Comparison of ENCODE assay signal across 21 cellular contexts in the genomic region with DNA sequence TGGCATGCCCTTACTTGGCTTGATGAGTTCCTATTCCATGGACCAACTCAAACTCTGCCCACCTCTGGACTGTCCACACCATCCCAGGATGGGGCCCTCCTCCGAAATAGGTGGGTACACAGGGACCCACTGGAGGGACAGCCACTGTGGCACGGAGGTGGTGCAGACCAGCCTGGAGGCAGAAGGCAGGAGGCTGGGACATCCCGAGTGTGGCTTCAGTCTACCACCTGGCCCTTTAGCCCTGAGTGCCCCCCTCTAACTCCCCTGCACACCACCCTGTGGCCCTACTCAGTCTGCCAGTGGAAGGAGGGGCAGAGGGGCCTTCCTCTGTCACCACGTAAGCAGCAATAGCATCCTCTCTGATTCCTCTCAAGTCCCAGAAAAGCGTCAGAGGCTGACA. TPM values are rescaled to one million over a fixed set of nuclear protein-coding genes. Genes with fewer than 3 reads are reported as not detected.
A peak's percentile ranks its signal among the peaks of the same experiment; 100 is the strongest.
DNase-seq lines count a peak whose midpoint lies in the region; ATAC-seq and TF ChIP-seq lines count a peak whose summit lies in the region.
"Had no signal": no experiment of that assay in that cellular context is flagged by ENCODE, and none has a peak within 500 bp of the region (broad histone marks: within the 10 kb centered on the region; RNA-seq: fewer than 3 reads in every experiment).

No MANE protein-coding gene starts in this region.

- no peaks in the 10 kb centered on the region for H3K27me3 Mint-ChIP-seq in activated naive CD4-positive, alpha-beta T cell treated with anti-CD3 and anti-CD28 coated beads for 36 hours (ENCODE audit: low read depth)
- no peaks in the 10 kb centered on the region for H3K27me3 Mint-ChIP-seq in activated T-helper 2 cell treated with anti-CD3 and anti-CD28 coated beads, Interferon-gamma antibody, Interleukin-2, Interleukin-4, amounts not matched to agents 10 μg/mL and 5 μg/mL and 100 μg/mL, durations not matched to agents 14 hours and 24 hours and 36 hours (ENCODE audit: low read depth)
- H3K27me3 Mint-ChIP-seq in CD4-positive, alpha-beta memory T cell = no peaks in the 10 kb centered on the region
- H3K27me3 Mint-ChIP-seq: activated naive CD8-positive, alpha-beta T cell; progenitor cell of endocrine pancreas had no signal

- TF ChIP-seq CTCF in IMR-90 (conservative IDR thresholded peaks at IDR 0.05; ENCODE audit: low read depth, low read length) (no peak), spleen (IDR thresholded peaks at IDR 0.05 in 8 of 11, conservative IDR thresholded peaks at IDR 0.05 in 3 of 11) (no peak)

- H3K36me3 ChIP-seq in IMR-90 (ENCODE audit: control insufficient read depth, insufficient read depth, low read length) (no peaks in the 10 kb centered on the region), spleen (no peaks in the 10 kb centered on the region)
- H3K36me3 ChIP-seq in CD4-positive, alpha-beta memory T cell (ENCODE audit: insufficient read depth, low read length) = no peaks in the 10 kb centered on the region
- H3K36me3 ChIP-seq: BLaER1 treated with 17β-estradiol and CSF1 and Interleukin-3, amounts not matched to agents 10 nM and 100 nM had no signal

- no peak overlapping the region for H2BK120ac ChIP-seq in IMR-90 (ENCODE audit: low read depth, low read length)

- no peak overlapping the region for H3K18ac ChIP-seq in IMR-90 (ENCODE audit: low read depth, low read length)

- H2AFZ ChIP-seq in IMR-90 (replicated peaks; ENCODE audit: low read length, poor library complexity) = peak overlapping the region; percentile 26

- H3K23ac ChIP-seq in IMR-90 (ENCODE audit: low read depth, low read length) = no peak overlapping the region

- TF ChIP-seq RAD21 in IMR-90 (IDR thresholded peaks at IDR 0.05; ENCODE audit: low read length) = no peak

- no peak overlapping the region for H3K14ac ChIP-seq in IMR-90 (replicated peaks; ENCODE audit: low read depth, low read length)

- H3K9me1 ChIP-seq in IMR-90 (ENCODE audit: insufficient read depth, low read length) = no peaks in the 10 kb centered on the region

- H3K79me1 ChIP-seq in IMR-90 (ENCODE audit: low read depth in 1 of 2, low read length in 2 of 2) = no peaks in the 10 kb centered on the region

- ATAC-seq in IMR-90 (ENCODE audit: low read depth) (no peak), HG03159 (IDR thresholded peaks at IDR 0.05; ENCODE audit: unreplicated experiment) (no peak)

- no peaks in the 10 kb centered on the region for H3K9me3 Mint-ChIP-seq in activated naive CD4-positive, alpha-beta T cell treated with anti-CD3 and anti-CD28 coated beads for 36 hours
- H3K9me3 Mint-ChIP-seq in activated T-helper 2 cell treated with anti-CD3 and anti-CD28 coated beads, Interferon-gamma antibody, Interleukin-2, Interleukin-4, amounts not matched to agents 10 μg/mL and 5 μg/mL and 100 μg/mL, durations not matched to agents 14 hours and 24 hours and 36 hours = no peaks in the 10 kb centered on the region
- H3K9me3 Mint-ChIP-seq in CD4-positive, alpha-beta memory T cell = peaks cover 0 to 2% (median 0%) of the 10 kb centered on the region in 8 donors
- H3K9me3 Mint-ChIP-seq: GM23338; T-helper 1 cell treated with Interleukin-12 subunit alpha and Interleukin-12 subunit beta and Interleukin-4 antibody, amounts not matched to agents 30 μg/mL and 1 μg/mL, for 36 hours had no signal

- H4K5ac ChIP-seq in IMR-90 (ENCODE audit: low read depth, low read length) = no peak overlapping the region

- intact Hi-C loops in activated naive CD4-positive, alpha-beta T cell treated with anti-CD3 and anti-CD28 coated beads for 36 hours (cut with micrococcal nuclease) = loop anchor here (1.0 to 5.0 kb wide), 5 partner anchors 174 to 437 kb away; a partner anchor contains a TSS
- intact Hi-C loops in IMR-90 (cut with micrococcal nuclease) = loop anchor here (2.0 to 10.0 kb wide), 3 partner anchors 117 to 431 kb away; a partner anchor contains a TSS
- intact Hi-C loops in activated T-helper 2 cell treated with anti-CD3 and anti-CD28 coated beads, Interferon-gamma antibody, Interleukin-2, Interleukin-4, amounts not matched to agents 10 μg/mL and 5 μg/mL and 100 μg/mL, durations not matched to agents 14 hours and 24 hours and 36 hours (cut with micrococcal nuclease) = loop anchor here (1.0 to 10.0 kb wide), 5 partner anchors 43 to 317 kb away; a partner anchor contains a TSS
- intact Hi-C loops in spleen (cut with DNase I; ENCODE audit: low total_unique reads) = no loop called here
- intact Hi-C loops in CD4-positive, alpha-beta memory T cell (cut with micrococcal nuclease) = loop anchor here (1.0 to 10.0 kb wide), 5 partner anchors 39 to 321 kb away; no protein-coding TSS in a partner anchor

- CTCF ChIA-PET in activated naive CD4-positive, alpha-beta T cell treated with anti-CD3 and anti-CD28 coated beads for 36 hours (lab: Charles Lee) = interaction anchor here (1.1 to 4.8 kb wide), 18 partner anchors 11 to 474 kb away, joined by 3 to 30 read pairs (median 6); no protein-coding TSS in a partner anchor
- CTCF ChIA-PET in IMR-90 (lab: Yijun Ruan, JAX) = interaction anchor here (1.0 to 1.5 kb wide), 3 partner anchors 109 to 126 kb away, joined by 3 read pairs; no protein-coding TSS in a partner anchor
- CTCF ChIA-PET in CD4-positive, alpha-beta memory T cell (lab: Charles Lee; ENCODE audit: partially characterized antibody) = interaction anchor here (0.6 to 8.5 kb wide), 33 partner anchors 9 to 475 kb away, joined by 3 to 97 read pairs (median 6); a partner anchor contains a TSS

- POLR2A ChIA-PET in IMR-90 (lab: Charles Lee; ENCODE audit: unreplicated experiment) = no interaction called here
- POLR2A ChIA-PET in CD4-positive, alpha-beta memory T cell (lab: Charles Lee; ENCODE audit: partially characterized antibody) = interaction anchor here (1.1 to 1.5 kb wide), 2 partner anchors 38 to 475 kb away, joined by 3 to 4 read pairs; no protein-coding TSS in a partner anchor

- no peaks in the 10 kb centered on the region for H4K20me1 ChIP-seq in IMR-90 (ENCODE audit: insufficient read depth, low read length)

- H3K27ac ChIP-seq in IMR-90 (ENCODE audit: insufficient read depth, low read length) = no peak overlapping the region
- H3K27ac ChIP-seq in spleen = no peak overlapping the region
- H3K27ac ChIP-seq in CD4-positive, alpha-beta memory T cell (ENCODE audit: low read depth, low read length) = no peak overlapping the region
- H3K27ac ChIP-seq: SK-N-MC had no signal

- H3K4me3 ChIP-seq in IMR-90 (ENCODE audit: insufficient read depth, low read depth, low read length) (no peak overlapping the region), spleen (no peak overlapping the region)
- H3K4me3 ChIP-seq in CD4-positive, alpha-beta memory T cell (ENCODE audit: low read length in 2 of 2) = no peak overlapping the region
- H3K4me3 ChIP-seq: BLaER1 treated with 17β-estradiol and CSF1 and Interleukin-3, amounts not matched to agents 10 nM and 100 nM; GM12878; GM23338; SK-N-MC had no signal

- no peak overlapping the region for H2BK20ac ChIP-seq in IMR-90 (ENCODE audit: low read depth, low read length)

- dilution Hi-C loops in IMR-90 (cut with HindIII; ENCODE audit: low sequenced_read_pairs, unreplicated experiment) = no loop called here

- H3K27me3 ChIP-seq in IMR-90 (ENCODE audit: control insufficient read depth, insufficient read depth, low read length) (no peaks in the 10 kb centered on the region; the same call in 1 of the 2 replicates), spleen (replicated peaks in 1 of 7) (peaks cover 0 to 4% (median 0%) of the 10 kb centered on the region in 7 donors)
- H3K27me3 ChIP-seq in CD4-positive, alpha-beta memory T cell (ENCODE audit: insufficient read depth, low read length) = no peaks in the 10 kb centered on the region

- H2BK5ac ChIP-seq in IMR-90 (ENCODE audit: low read depth, low read length, poor library complexity, severe bottlenecking) = no peak overlapping the region

- H3K36me3 Mint-ChIP-seq in activated naive CD4-positive, alpha-beta T cell treated with anti-CD3 and anti-CD28 coated beads for 36 hours (ENCODE audit: low read depth) = no peaks in the 10 kb centered on the region
- no peaks in the 10 kb centered on the region for H3K36me3 Mint-ChIP-seq in activated T-helper 2 cell treated with anti-CD3 and anti-CD28 coated beads, Interferon-gamma antibody, Interleukin-2, Interleukin-4, amounts not matched to agents 10 μg/mL and 5 μg/mL and 100 μg/mL, durations not matched to agents 14 hours and 24 hours and 36 hours (ENCODE audit: low read depth)
- no peaks in the 10 kb centered on the region for H3K36me3 Mint-ChIP-seq in CD4-positive, alpha-beta memory T cell
- H3K36me3 Mint-ChIP-seq: activated naive CD8-positive, alpha-beta T cell had no signal

- H3K4me1 Mint-ChIP-seq in activated naive CD4-positive, alpha-beta T cell treated with anti-CD3 and anti-CD28 coated beads for 36 hours (ENCODE audit: low read depth) = peaks cover 13% of the 10 kb centered on the region
- peaks cover 56% of the 10 kb centered on the region for H3K4me1 Mint-ChIP-seq in activated T-helper 2 cell treated with anti-CD3 and anti-CD28 coated beads, Interferon-gamma antibody, Interleukin-2, Interleukin-4, amounts not matched to agents 10 μg/mL and 5 μg/mL and 100 μg/mL, durations not matched to agents 14 hours and 24 hours and 36 hours (ENCODE audit: low read depth)
- H3K4me1 Mint-ChIP-seq in CD4-positive, alpha-beta memory T cell = peaks cover 17 to 57% (median 36%) of the 10 kb centered on the region in 4 donors

- no peak overlapping the region for H3K4me2 ChIP-seq in IMR-90 (ENCODE audit: low read depth, low read length)
- H3K4me2 ChIP-seq: GM23338 had no signal

- H4K91ac ChIP-seq in IMR-90 (ENCODE audit: insufficient read depth, low read depth, low read length) = no peak overlapping the region

- no peak overlapping the region for H3K27ac Mint-ChIP-seq in activated naive CD4-positive, alpha-beta T cell treated with anti-CD3 and anti-CD28 coated beads for 36 hours
- H3K27ac Mint-ChIP-seq in activated T-helper 2 cell treated with anti-CD3 and anti-CD28 coated beads, Interferon-gamma antibody, Interleukin-2, Interleukin-4, amounts not matched to agents 10 μg/mL and 5 μg/mL and 100 μg/mL, durations not matched to agents 14 hours and 24 hours and 36 hours = peak overlapping the region; percentile 51
- peak overlapping the region in 3 of 7 donors; percentile 2 to 68 (median 47) for H3K27ac Mint-ChIP-seq in CD4-positive, alpha-beta memory T cell
- H3K27ac Mint-ChIP-seq: GM23338, progenitor cell of endocrine pancreas had no signal

- DNase-seq in activated naive CD4-positive, alpha-beta T cell treated with Interleukin-2 at 50 U/mL for 16 hours = peak; percentile 1
- no peak for DNase-seq in activated naive CD4-positive, alpha-beta T cell treated with anti-CD3 and anti-CD28 coated beads for 36 hours
- DNase-seq in IMR-90 (no peak), spleen (peak; percentile 63)
- DNase-seq in activated T-helper 2 cell treated with anti-CD3 and anti-CD28 coated beads, Interferon-gamma antibody, Interleukin-2, Interleukin-4, amounts not matched to agents 10 μg/mL and 5 μg/mL and 100 μg/mL, durations not matched to agents 14 hours and 24 hours and 36 hours (ENCODE audit: low spot score) = no peak
- DNase-seq in CD4-positive, alpha-beta memory T cell = no peak
- DNase-seq: NCI-H187 treated with DMSO at 0.1 percent for 48 hours had no signal

- no peak overlapping the region for H2BK15ac ChIP-seq in IMR-90 (ENCODE audit: low read depth, low read length)

- no peak overlapping the region for H4K8ac ChIP-seq in IMR-90 (ENCODE audit: low read depth in 2 of 2, low read length in 2 of 2)

- no peak overlapping the region for H3K9ac ChIP-seq in IMR-90 (ENCODE audit: low read depth, low read length)
- H3K9ac ChIP-seq: BLaER1 treated with 17β-estradiol and CSF1 and Interleukin-3, amounts not matched to agents 10 nM and 100 nM had no signal

- no peaks in the 10 kb centered on the region for H3K9me3 ChIP-seq in IMR-90 (ENCODE audit: control insufficient read depth, insufficient read depth, low read length)
- no peaks in the 10 kb centered on the region for H3K9me3 ChIP-seq in spleen
- no peaks in the 10 kb centered on the region for H3K9me3 ChIP-seq in CD4-positive, alpha-beta memory T cell (ENCODE audit: control insufficient read depth in 1 of 2, low read length in 2 of 2)
- H3K9me3 ChIP-seq: BLaER1 treated with 17β-estradiol and CSF1 and Interleukin-3, amounts not matched to agents 10 nM and 100 nM had no signal

- peak overlapping the region; percentile 34 for H2AK9ac ChIP-seq in IMR-90 (replicated peaks; ENCODE audit: low read depth, low read length, poor library complexity)

- WGBS in IMR-90 (ENCODE audit: extremely low coverage in 2 of 2, insufficient read length in 1 of 2), 2 experiments = 17% methylated on average over 1 of the region's 5 CpGs; no CpG with 5 or more reads in 1 of the 2 experiments
- WGBS in spleen, 5 donors = 64 to 87% (median 77%) methylated on average over 3 to 5 of the region's 5 CpGs

- H3K4me3 Mint-ChIP-seq in activated naive CD4-positive, alpha-beta T cell treated with anti-CD3 and anti-CD28 coated beads for 36 hours = no peak overlapping the region
- H3K4me3 Mint-ChIP-seq in activated T-helper 2 cell treated with anti-CD3 and anti-CD28 coated beads, Interferon-gamma antibody, Interleukin-2, Interleukin-4, amounts not matched to agents 10 μg/mL and 5 μg/mL and 100 μg/mL, durations not matched to agents 14 hours and 24 hours and 36 hours (ENCODE audit: low read depth) = no peak overlapping the region
- H3K4me3 Mint-ChIP-seq in CD4-positive, alpha-beta memory T cell = no peak overlapping the region
- H3K4me3 Mint-ChIP-seq: activated naive CD8-positive, alpha-beta T cell; GM23338; T-helper 1 cell treated with Interleukin-12 subunit alpha and Interleukin-12 subunit beta and Interleukin-4 antibody, amounts not matched to agents 30 μg/mL and 1 μg/mL, for 36 hours had no signal

- in situ Hi-C loops in IMR-90 (cut with MboI; ENCODE audit: low sequenced_read_pairs) = loop anchor here (10.0 kb wide), 1 partner anchor 301 kb away; a partner anchor contains a TSS

- peak overlapping the region; percentile 5; the same call in 1 of the 2 replicates for H2AK5ac ChIP-seq in IMR-90 (ENCODE audit: low read depth, low read length)

- no peak for TF ChIP-seq POLR2A in IMR-90 (IDR thresholded peaks at IDR 0.05; ENCODE audit: low read depth, low read length)
- TF ChIP-seq POLR2A in spleen (IDR thresholded peaks at IDR 0.05) = no peak

- 0 out of 2 replicates have a peak, but pooled peaks cover 2% of the 10 kb centered on the region for H3K4me1 ChIP-seq in IMR-90 (ENCODE audit: control insufficient read depth, insufficient read depth, low read length)
- H3K4me1 ChIP-seq in spleen = peaks cover 0 to 17% (median 5%) of the 10 kb centered on the region in 6 donors
- H3K4me1 ChIP-seq in CD4-positive, alpha-beta memory T cell (ENCODE audit: insufficient read depth, low read length) = peaks cover 29% of the 10 kb centered on the region

- no TSS peak for BruUV-seq in IMR-90 (replicated peaks; lab: Mats Ljungman, UMichigan)

- no peak overlapping the region for H3K4ac ChIP-seq in IMR-90 (ENCODE audit: low read depth, low read length)

- no peak overlapping the region for H3K56ac ChIP-seq in IMR-90 (ENCODE audit: extremely low read depth, insufficient read depth, low read length)

RNA-seq across cellular contexts. Expression of a gene that starts 3.7 kb away (rescaled TPM):
- total RNA-seq in activated naive CD4-positive, alpha-beta T cell treated with anti-CD3 and anti-CD28 coated beads for 36 hours = not detected
- total RNA-seq in IMR-90 (2012; rRNA removed) (not detected in 2 replicates), spleen (not detected)
- polyA plus RNA-seq in IMR-90 (2012; rRNA removed) (not detected in 2 replicates), spleen (not detected)
- not detected in 2 replicates for polyA plus RNA-seq in IMR-90 (2012; cell fraction: cytosol; rRNA removed)
- polyA plus RNA-seq in IMR-90 (2012; cell fraction: nucleus; rRNA removed; ENCODE audit: low replicate concordance) = not detected in 2 replicates
- total RNA-seq in activated T-helper 2 cell treated with anti-CD3 and anti-CD28 coated beads, Interferon-gamma antibody, Interleukin-2, Interleukin-4, amounts not matched to agents 10 μg/mL and 5 μg/mL and 100 μg/mL, durations not matched to agents 14 hours and 24 hours and 36 hours = 140 and 142 TPM in 2 replicates
- total RNA-seq in CD4-positive, alpha-beta memory T cell = not detected
- not detected for polyA plus RNA-seq in CD4-positive, alpha-beta memory T cell
- total RNA-seq: endothelial cell of umbilical vein, GM12878, GM23338, kidney epithelial cell, mammary epithelial cell, progenitor cell of endocrine pancreas, RPMI7951, skeletal muscle tissue, urinary bladder had no signal
- polyA plus RNA-seq: endothelial cell of umbilical vein, GM12878, GM23338, mammary epithelial cell, urinary bladder had no signal

RNA-seq across cellular contexts. Expression of a gene that starts 9.4 kb away (rescaled TPM):
- total RNA-seq in activated naive CD4-positive, alpha-beta T cell treated with anti-CD3 and anti-CD28 coated beads for 36 hours = under 1 TPM in 1 of 2 experiments, not detected in 1; 0.30 TPM
- total RNA-seq in IMR-90 (2012; rRNA removed) = not detected in 2 replicates
- polyA plus RNA-seq in IMR-90 (2012; rRNA removed) = 0.26 and 0.31 TPM in 2 replicates
- polyA plus RNA-seq in IMR-90 (2012; cell fraction: cytosol; rRNA removed) = 0.31 and 1.2 TPM in 2 replicates
- polyA plus RNA-seq in IMR-90 (2012; cell fraction: nucleus; rRNA removed; ENCODE audit: low replicate concordance) = 0.70 and 0.79 TPM in 2 replicates
- total RNA-seq in activated T-helper 2 cell treated with anti-CD3 and anti-CD28 coated beads, Interferon-gamma antibody, Interleukin-2, Interleukin-4, amounts not matched to agents 10 μg/mL and 5 μg/mL and 100 μg/mL, durations not matched to agents 14 hours and 24 hours and 36 hours = 764 and 772 TPM in 2 replicates
- total RNA-seq in spleen = not detected
- not detected for polyA plus RNA-seq in spleen
- not detected for total RNA-seq in CD4-positive, alpha-beta memory T cell
- polyA plus RNA-seq in CD4-positive, alpha-beta memory T cell = under 1 TPM in 1 of 2 donors, not detected in 1; 0.77 TPM
- total RNA-seq: endothelial cell of umbilical vein, GM23338, progenitor cell of endocrine pancreas, skeletal muscle tissue, urinary bladder had no signal
- polyA plus RNA-seq: endothelial cell of umbilical vein, GM23338, urinary bladder had no signal

RNA-seq across cellular contexts. Expression of a gene that starts 52.7 kb away (rescaled TPM):
- 1 to 10 TPM; 1.2 to 2.4 TPM for total RNA-seq in activated naive CD4-positive, alpha-beta T cell treated with anti-CD3 and anti-CD28 coated beads for 36 hours
- total RNA-seq in IMR-90 (2012; rRNA removed) (not detected in 2 replicates), spleen (10 to 100 TPM in 1 of 7 donors, 1 to 10 TPM in 6; 3.1 to 18.4 (median 4.6) TPM)
- polyA plus RNA-seq in IMR-90 (2012; rRNA removed) (not detected in 2 replicates), spleen (1 to 10 TPM in 2 of 3 donors, under 1 TPM in 1; 0.76 to 1.3 (median 1.3) TPM)
- not detected in 2 replicates for polyA plus RNA-seq in IMR-90 (2012; cell fraction: cytosol; rRNA removed)
- polyA plus RNA-seq in IMR-90 (2012; cell fraction: nucleus; rRNA removed; ENCODE audit: low replicate concordance) = not detected in 2 replicates
- 27.7 and 34.0 TPM in 2 replicates for total RNA-seq in activated T-helper 2 cell treated with anti-CD3 and anti-CD28 coated beads, Interferon-gamma antibody, Interleukin-2, Interleukin-4, amounts not matched to agents 10 μg/mL and 5 μg/mL and 100 μg/mL, durations not matched to agents 14 hours and 24 hours and 36 hours
- total RNA-seq in CD4-positive, alpha-beta memory T cell = 10 to 100 TPM; 50.4 to 51.7 TPM
- 10 to 100 TPM; 11.1 to 18.4 TPM for polyA plus RNA-seq in CD4-positive, alpha-beta memory T cell
- total RNA-seq: endothelial cell of umbilical vein, GM12878, RPMI7951 had no signal
- polyA plus RNA-seq: endothelial cell of umbilical vein had no signal

Comparison
In these comparisons a context has a peak if more than half of its experiments do, and no peak if none do; other contexts are left out.
1. DNase-seq: peak in activated naive CD4-positive, alpha-beta T cell treated with Interleukin-2 at 50 U/mL for 16 hours (single experiment) and spleen (single experiment); none in activated naive CD4-positive, alpha-beta T cell treated with anti-CD3 and anti-CD28 coated beads for 36 hours (single experiment), IMR-90 (single experiment), activated T-helper 2 cell treated with anti-CD3 and anti-CD28 coated beads, Interferon-gamma antibody, Interleukin-2, Interleukin-4, amounts not matched to agents 10 μg/mL and 5 μg/mL and 100 μg/mL, durations not matched to agents 14 hours and 24 hours and 36 hours (single experiment) and CD4-positive, alpha-beta memory T cell (0 of 5).
2. RNA of a gene that starts 3.7 kb away (total RNA-seq): 140 to 142 TPM in activated T-helper 2 cell treated with anti-CD3 and anti-CD28 coated beads, Interferon-gamma antibody, Interleukin-2, Interleukin-4, amounts not matched to agents 10 μg/mL and 5 μg/mL and 100 μg/mL, durations not matched to agents 14 hours and 24 hours and 36 hours; not detected in activated naive CD4-positive, alpha-beta T cell treated with anti-CD3 and anti-CD28 coated beads for 36 hours, not detected in IMR-90, not detected in spleen and not detected in CD4-positive, alpha-beta memory T cell; every median in the first group is over 100 times any median in the second.
3. RNA of a gene that starts 9.4 kb away (total RNA-seq): 764 to 772 TPM in activated T-helper 2 cell treated with anti-CD3 and anti-CD28 coated beads, Interferon-gamma antibody, Interleukin-2, Interleukin-4, amounts not matched to agents 10 μg/mL and 5 μg/mL and 100 μg/mL, durations not matched to agents 14 hours and 24 hours and 36 hours; 0.30 TPM in activated naive CD4-positive, alpha-beta T cell treated with anti-CD3 and anti-CD28 coated beads for 36 hours, not detected in CD4-positive, alpha-beta memory T cell, not detected in IMR-90 and not detected in spleen; every median in the first group is over 100 times any median in the second.